Comparison of ENCODE assay signal across 1 cellular context in genomic region chr15:69446947-69447346, GRCh38.
TF ChIP-seq lines count a peak whose summit lies in the region.

No MANE protein-coding gene starts in this region.

TF ChIP-seq in A549, 52 proteins besides CTCF, POLR2A, EP300 and RAD21 (continued from another document):
- TF ChIP-seq ZFP36 (IDR thresholded peaks at IDR 0.05; ENCODE audit: borderline replicate concordance, partially characterized antibody) (no peak), GATA3 (IDR thresholded peaks at IDR 0.05; ENCODE audit: borderline replicate concordance) (no peak), CHD4 (IDR thresholded peaks at IDR 0.05; ENCODE audit: borderline replicate concordance) (no peak), RNF2 (IDR thresholded peaks at IDR 0.05; ENCODE audit: borderline replicate concordance, low read depth) (no peak)
- TF ChIP-seq, protein P1, sequence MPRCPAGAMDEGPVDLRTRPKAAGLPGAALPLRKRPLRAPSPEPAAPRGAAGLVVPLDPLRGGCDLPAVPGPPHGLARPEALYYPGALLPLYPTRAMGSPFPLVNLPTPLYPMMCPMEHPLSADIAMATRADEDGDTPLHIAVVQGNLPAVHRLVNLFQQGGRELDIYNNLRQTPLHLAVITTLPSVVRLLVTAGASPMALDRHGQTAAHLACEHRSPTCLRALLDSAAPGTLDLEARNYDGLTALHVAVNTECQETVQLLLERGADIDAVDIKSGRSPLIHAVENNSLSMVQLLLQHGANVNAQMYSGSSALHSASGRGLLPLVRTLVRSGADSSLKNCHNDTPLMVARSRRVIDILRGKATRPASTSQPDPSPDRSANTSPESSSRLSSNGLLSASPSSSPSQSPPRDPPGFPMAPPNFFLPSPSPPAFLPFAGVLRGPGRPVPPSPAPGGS (IDR thresholded peaks at IDR 0.05): no peak
TF ChIP-seq in A549: peak in this region for 0.
